ENCODE assay signal across 28 cellular contexts in the genomic region with DNA sequence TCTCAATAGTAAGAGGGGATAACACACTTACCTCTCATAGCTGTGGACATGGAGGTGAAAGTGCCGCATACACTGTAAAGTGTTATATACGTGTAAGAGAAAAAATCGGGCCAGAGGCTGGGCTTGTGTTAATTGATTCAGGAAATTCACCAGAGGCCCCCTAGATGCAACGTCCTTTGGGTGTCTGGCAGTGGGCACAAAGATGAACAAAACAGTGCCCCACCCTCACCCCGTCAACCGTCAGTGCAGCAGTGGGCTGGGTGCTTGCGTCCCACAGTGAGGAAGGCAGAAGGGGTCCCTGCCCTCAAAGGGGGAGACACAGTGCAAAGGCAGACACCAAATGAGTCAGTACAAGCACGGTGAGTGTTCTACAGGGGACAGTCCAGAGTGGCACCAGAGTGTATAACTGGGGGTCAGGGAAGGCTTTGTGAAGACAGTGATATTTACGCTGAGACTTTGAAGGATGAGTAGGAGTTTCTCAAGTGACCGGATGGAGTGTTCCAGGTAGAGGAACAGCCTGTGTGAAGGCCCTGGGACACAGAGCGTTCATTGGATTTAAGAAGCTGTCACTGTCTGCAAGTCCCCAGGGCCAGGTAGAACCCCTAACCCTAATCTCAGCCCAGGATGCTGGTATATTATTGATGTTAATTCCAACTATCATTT. TPM values are rescaled to one million over a fixed set of nuclear protein-coding genes. Genes with fewer than 3 reads are reported as not detected.
"Had no signal": no experiment of that assay in that cellular context is flagged by ENCODE, and none has a peak within 500 bp of the region (broad histone marks: within the 10 kb centered on the region; RNA-seq: fewer than 3 reads in every experiment).

No MANE protein-coding gene starts in this region.

- H3K27me3 ChIP-seq: adrenal gland, body of pancreas, breast epithelium had no signal

- H3K36me3 Mint-ChIP-seq: activated naive CD4-positive, alpha-beta T cell treated with anti-CD3 and anti-CD28 coated beads, Interleukin-2, amount 50 U/mL, for 72 hours had no signal

- H3K4me2 ChIP-seq: PC-9 had no signal

- H3K4me3 Mint-ChIP-seq: activated CD4-positive, alpha-beta T cell treated with anti-CD3 and anti-CD28 coated beads, Interleukin-2, amount 10 ng/mL, durations not matched to agents 24 days and 14 days; activated CD8-positive, alpha-beta T cell treated with anti-CD3 and anti-CD28 coated beads for 36 hours; activated naive CD4-positive, alpha-beta T cell treated with anti-CD3 and anti-CD28 coated beads for 36 hours; activated T-cell treated with anti-CD3 and anti-CD28 coated beads, Interleukin-2, amount 50 U/mL, for 72 hours; activated T-helper 17 cell treated with anti-CD3 and anti-CD28 coated beads, Interleukin-2, amount 50 U/mL, for 72 hours; T-helper 1 cell treated with Interleukin-12 subunit alpha and Interleukin-12 subunit beta and Interleukin-4 antibody, amounts not matched to agents 30 μg/mL and 1 μg/mL, for 36 hours; T-helper 2 cell treated with Interferon-gamma antibody and Interleukin-4, amounts not matched to agents 5 μg/mL and 100 μg/mL, for 36 hours had no signal

- H3K27ac ChIP-seq: adrenal gland, body of pancreas, breast epithelium, PC-9, RWPE1 had no signal

- H3K27ac Mint-ChIP-seq: activated CD4-positive, alpha-beta T cell treated with anti-CD3 and anti-CD28 coated beads, Interleukin-2, amount 10 ng/mL, durations not matched to agents 24 days and 14 days; activated CD8-positive, alpha-beta T cell treated with anti-CD3 and anti-CD28 coated beads for 36 hours; activated naive CD4-positive, alpha-beta T cell treated with anti-CD3 and anti-CD28 coated beads for 36 hours; activated T-cell treated with anti-CD3 and anti-CD28 coated beads, Interleukin-2, amount 50 U/mL, for 72 hours; activated T-helper 17 cell treated with anti-CD3 and anti-CD28 coated beads, Interleukin-2, amount 50 U/mL, for 72 hours; T-helper 1 cell treated with Interleukin-12 subunit alpha and Interleukin-12 subunit beta and Interleukin-4 antibody, amounts not matched to agents 30 μg/mL and 1 μg/mL, for 36 hours; T-helper 2 cell treated with Interferon-gamma antibody and Interleukin-4, amounts not matched to agents 5 μg/mL and 100 μg/mL, for 36 hours had no signal

- H3K36me3 ChIP-seq: breast epithelium had no signal

- H3K4me3 ChIP-seq: adrenal gland, body of pancreas, breast epithelium, PC-9 had no signal

- ATAC-seq: activated T-cell treated with anti-CD3 and anti-CD28 coated beads, Interleukin-2, amount 50 U/mL, for 72 hours; body of pancreas had no signal

- H2AFZ ChIP-seq: PC-9 had no signal

- DNase-seq: activated CD4-positive, alpha-beta T cell treated with anti-CD3 and anti-CD28 coated beads, Interleukin-2, amount 10 ng/mL, durations not matched to agents 24 days and 14 days; activated CD4-positive, alpha-beta T cell treated with anti-CD3 and anti-CD28 coated beads, Interleukin-2, amount 50 U/mL, for 4 hours; activated gamma-delta T cell treated with Interleukin-2 at 50 U/mL for 16 hours; activated naive CD4-positive, alpha-beta T cell treated with anti-CD3 and anti-CD28 coated beads for 36 hours; activated T-cell treated with anti-CD3 and anti-CD28 coated beads, Interleukin-2, amount 50 U/mL, for 1 hour; activated T-cell treated with anti-CD3 and anti-CD28 coated beads, Interleukin-2, amount 50 U/mL, for 72 hours; body of pancreas; cerebellar nuclear complex; NCI-H1092 treated with DMSO at 0.1 percent for 48 hours; NCI-H1417 treated with DMSO at 0.1 percent for 48 hours; NCI-H187 treated with DMSO at 0.1 percent for 48 hours; NCI-H2081; NCI-H2171 treated with DMSO at 0.1 percent for 48 hours; NCI-H2227 treated with DMSO at 0.1 percent for 48 hours; NCI-H446; NCI-H510A treated with DMSO at 0.1 percent for 48 hours; NCI-H526 treated with DMSO at 0.1 percent for 48 hours; PC-9; Right ventricle myocardium superior had no signal

- H3K9me3 ChIP-seq: adrenal gland, body of pancreas, breast epithelium had no signal

- H3K27me3 Mint-ChIP-seq: activated CD4-positive, alpha-beta T cell treated with anti-CD3 and anti-CD28 coated beads, Interleukin-2, amount 10 ng/mL, durations not matched to agents 24 days and 14 days; activated CD8-positive, alpha-beta T cell treated with anti-CD3 and anti-CD28 coated beads for 36 hours; activated T-helper 17 cell treated with anti-CD3 and anti-CD28 coated beads, Interleukin-2, amount 50 U/mL, for 72 hours had no signal

- H3K9me3 Mint-ChIP-seq: activated CD4-positive, alpha-beta T cell treated with anti-CD3 and anti-CD28 coated beads, Interleukin-2, amount 10 ng/mL, durations not matched to agents 24 days and 14 days; activated CD8-positive, alpha-beta T cell treated with anti-CD3 and anti-CD28 coated beads for 36 hours; activated naive CD4-positive, alpha-beta T cell treated with anti-CD3 and anti-CD28 coated beads for 36 hours; activated naive CD4-positive, alpha-beta T cell treated with anti-CD3 and anti-CD28 coated beads, Interleukin-2, amount 50 U/mL, for 72 hours; activated T-cell treated with anti-CD3 and anti-CD28 coated beads, Interleukin-2, amount 50 U/mL, for 72 hours; activated T-helper 17 cell treated with anti-CD3 and anti-CD28 coated beads, Interleukin-2, amount 50 U/mL, for 72 hours; T-helper 1 cell treated with Interleukin-12 subunit alpha and Interleukin-12 subunit beta and Interleukin-4 antibody, amounts not matched to agents 30 μg/mL and 1 μg/mL, for 36 hours; T-helper 2 cell treated with Interferon-gamma antibody and Interleukin-4, amounts not matched to agents 5 μg/mL and 100 μg/mL, for 36 hours had no signal

RNA-seq across cellular contexts. Expression of a gene that starts 46.1 kb away (rescaled TPM):
- total RNA-seq: body of pancreas, cardiac septum had no signal
